28 cellular contexts compared by ENCODE assay signal in genomic region chr13:110734561-110734960, GRCh38.
"Had no signal": no experiment of that assay in that cellular context is flagged by ENCODE, and none has a peak within 500 bp of the region (broad histone marks: within the 10 kb centered on the region; RNA-seq: fewer than 3 reads in every experiment).

No MANE protein-coding gene starts in this region.

- H3K4me3 Mint-ChIP-seq: dendritic cell treated with granulocyte-macrophage colony-stimulating factor and Interleukin-4, amounts not matched to agents 40 ng/mL and 50 ng/mL, for 4 days; endodermal cell had no signal

- H3K4me3 ChIP-seq: colonic mucosa, coronary artery, dorsolateral prefrontal cortex, esophagus muscularis mucosa, esophagus squamous epithelium, gastrocnemius medialis, gastroesophageal sphincter, heart left ventricle, heart right ventricle had no signal

- H3K27ac ChIP-seq: colonic mucosa, coronary artery, dorsolateral prefrontal cortex, epithelial cell of prostate, esophagus muscularis mucosa, esophagus squamous epithelium, foreskin keratinocyte, gastrocnemius medialis, gastroesophageal sphincter, heart left ventricle, heart right ventricle had no signal

- FAIRE-seq: colon, endometrium, endothelial cell of umbilical vein, frontal cortex had no signal

- H3K27ac Mint-ChIP-seq: dendritic cell treated with granulocyte-macrophage colony-stimulating factor and Interleukin-4, amounts not matched to agents 40 ng/mL and 50 ng/mL, for 4 days; endodermal cell had no signal

- H3K4me1 Mint-ChIP-seq: endodermal cell had no signal

- H3K36me3 ChIP-seq: colonic mucosa, esophagus muscularis mucosa, esophagus squamous epithelium, gastrocnemius medialis, gastroesophageal sphincter, heart left ventricle, heart right ventricle had no signal

- H3K4me1 ChIP-seq: colonic mucosa, esophagus muscularis mucosa, esophagus squamous epithelium, foreskin keratinocyte, gastrocnemius medialis, gastroesophageal sphincter, heart left ventricle, heart right ventricle had no signal

- ATAC-seq: esophagus mucosa, foreskin keratinocyte, gastrocnemius medialis, gastroesophageal sphincter, heart left ventricle, heart right ventricle had no signal

- H3K27me3 Mint-ChIP-seq: dendritic cell treated with granulocyte-macrophage colony-stimulating factor and Interleukin-4, amounts not matched to agents 40 ng/mL and 50 ng/mL, for 4 days had no signal

- H3K27me3 ChIP-seq: colonic mucosa, dorsolateral prefrontal cortex, esophagus muscularis mucosa, esophagus squamous epithelium, foreskin keratinocyte, gastrocnemius medialis, gastroesophageal sphincter, heart left ventricle, heart right ventricle had no signal

- DNase-seq: colonic mucosa; cortex of kidney; dermis blood vessel endothelial cell; dorsolateral prefrontal cortex; effector CD4-positive, alpha-beta T cell; effector CD8-positive, alpha-beta T cell; effector memory CD4-positive, alpha-beta T cell; endodermal cell; erythroblast; esophagus squamous epithelium; foreskin fibroblast; foreskin keratinocyte; foreskin melanocyte; gastrocnemius medialis; glutamatergic neuron; head of caudate nucleus; heart left ventricle; heart right ventricle had no signal

- H3K9me3 ChIP-seq: colonic mucosa, esophagus muscularis mucosa, esophagus squamous epithelium, gastrocnemius medialis, gastroesophageal sphincter, heart left ventricle had no signal
